10 cellular contexts compared by ENCODE assay signal in the genomic region with DNA sequence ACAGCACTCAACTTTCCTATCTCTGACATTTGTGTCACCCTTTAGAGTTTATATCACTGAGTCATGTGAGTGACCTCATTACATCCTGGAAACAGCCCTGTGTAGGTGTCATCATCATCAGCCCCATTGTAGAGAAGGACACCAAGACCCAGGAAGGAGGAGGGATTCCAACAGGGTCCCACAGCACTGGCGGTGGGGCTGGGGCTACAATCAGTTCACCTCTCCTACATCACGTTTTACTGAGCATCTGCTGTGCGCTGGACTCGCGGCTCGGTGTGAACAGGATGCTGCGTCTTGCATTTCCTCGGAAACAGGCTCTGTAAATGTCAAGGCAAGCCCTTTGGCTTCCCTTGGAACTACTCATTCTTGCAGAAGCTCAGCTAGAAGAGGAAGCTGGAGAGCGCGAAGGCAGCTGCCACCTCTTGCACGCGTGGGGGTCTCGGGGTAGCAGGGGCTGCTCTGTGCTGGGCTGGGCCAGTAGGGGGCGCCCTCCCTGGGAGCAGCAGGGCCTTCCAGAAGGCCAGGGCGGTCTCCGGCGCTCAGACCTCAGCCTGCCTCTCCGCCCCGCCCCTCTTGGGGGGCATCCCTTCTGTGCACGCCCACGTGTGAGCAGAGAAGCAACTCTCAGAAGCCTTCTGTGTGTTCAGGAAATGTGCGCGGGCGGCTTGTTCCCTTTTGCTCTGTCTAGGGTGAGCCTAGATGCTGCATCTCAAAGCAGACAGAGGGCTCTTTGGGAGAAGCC. TPM values are rescaled to one million over a fixed set of nuclear protein-coding genes. Genes with fewer than 3 reads are reported as not detected.
DNase-seq lines count a peak whose midpoint lies in the region; ATAC-seq and TF ChIP-seq lines count a peak whose summit lies in the region.
"Had no signal": no experiment of that assay in that cellular context is flagged by ENCODE, and none has a peak within 500 bp of the region (broad histone marks: within the 10 kb centered on the region; RNA-seq: fewer than 3 reads in every experiment).

No MANE protein-coding gene starts in this region.

- CTCF ChIA-PET in BJ (lab: Yijun Ruan, JAX) = interaction anchor here (0.9 kb wide), 1 partner anchor 526 kb away, joined by 3 read pairs; no protein-coding TSS in a partner anchor

- no peaks in the 10 kb centered on the region for H3K36me3 Mint-ChIP-seq in activated CD4-positive, alpha-beta T cell treated with anti-CD3 and anti-CD28 coated beads, Interleukin-2, amount 10 ng/mL, durations not matched to agents 24 days and 14 days (ENCODE audit: low read depth)

- peak; percentile 38 for TF ChIP-seq CTCF in BJ (IDR thresholded peaks at IDR 0.05; ENCODE audit: insufficient read depth, low read depth, low read length)
- TF ChIP-seq CTCF in spleen (IDR thresholded peaks at IDR 0.05 in 8 of 11, conservative IDR thresholded peaks at IDR 0.05 in 3 of 11) = peak in 7 of 11 experiments; percentile 17 to 62 (median 54)

- POLR2A ChIA-PET in BJ (lab: Charles Lee) = no interaction called here

- no peaks in the 10 kb centered on the region for H3K36me3 ChIP-seq in BJ (ENCODE audit: control insufficient read depth, insufficient read depth, low read length)
- H3K36me3 ChIP-seq in spleen = no peaks in the 10 kb centered on the region
- H3K36me3 ChIP-seq: HAP-1 had no signal

- 38 to 57% (median 40%) methylated on average over 12 to 24 of the region's 24 CpGs for WGBS in spleen, 5 donors

- H3K4me3 ChIP-seq in BJ (ENCODE audit: low read depth, low read length) = no peak overlapping the region
- H3K4me3 ChIP-seq in spleen = peak overlapping the region in 1 of 8 donors; percentile 38
- H3K4me3 ChIP-seq: HAP-1, mucosa of descending colon had no signal

- no peaks in the 10 kb centered on the region for H3K9me3 Mint-ChIP-seq in activated CD4-positive, alpha-beta T cell treated with anti-CD3 and anti-CD28 coated beads, Interleukin-2, amount 10 ng/mL, durations not matched to agents 24 days and 14 days

- peaks cover 31% of the 10 kb centered on the region for H3K4me1 Mint-ChIP-seq in activated CD4-positive, alpha-beta T cell treated with anti-CD3 and anti-CD28 coated beads, Interleukin-2, amount 10 ng/mL, durations not matched to agents 24 days and 14 days

- H3K27me3 Mint-ChIP-seq in activated CD4-positive, alpha-beta T cell treated with anti-CD3 and anti-CD28 coated beads, Interleukin-2, amount 10 ng/mL, durations not matched to agents 24 days and 14 days = no peaks in the 10 kb centered on the region

- peak overlapping the region; percentile 54 to 91 (median 83) for H3K27ac ChIP-seq in spleen

- intact Hi-C loops in activated CD4-positive, alpha-beta T cell treated with anti-CD3 and anti-CD28 coated beads, Interleukin-2, amount 10 ng/mL, durations not matched to agents 24 days and 14 days (cut with micrococcal nuclease) = loop anchor here (1.0 to 2.0 kb wide), 6 partner anchors 90 to 853 kb away; partner anchors contain the start of gene ZNF827
- intact Hi-C loops in spleen (cut with DNase I; ENCODE audit: low total_unique reads) = no loop called here

- ATAC-seq in GM19455 (IDR thresholded peaks at IDR 0.05; ENCODE audit: unreplicated experiment) (peak; percentile 78), HG03521 (IDR thresholded peaks at IDR 0.05; ENCODE audit: unreplicated experiment) (peak; percentile 84)

- TF ChIP-seq POLR2A in spleen (IDR thresholded peaks at IDR 0.05) = no peak

- no peaks in the 10 kb centered on the region for H3K9me3 ChIP-seq in spleen
- H3K9me3 ChIP-seq: HAP-1, mucosa of descending colon had no signal

- peaks cover 11 to 61% (median 32%) of the 10 kb centered on the region in 6 donors for H3K4me1 ChIP-seq in spleen

- peak overlapping the region; percentile 80 for H3K4me3 Mint-ChIP-seq in activated CD4-positive, alpha-beta T cell treated with anti-CD3 and anti-CD28 coated beads, Interleukin-2, amount 10 ng/mL, durations not matched to agents 24 days and 14 days

- H3K27me3 ChIP-seq in BJ (ENCODE audit: control insufficient read depth, insufficient read depth, low read length) = no peaks in the 10 kb centered on the region
- H3K27me3 ChIP-seq in spleen (replicated peaks in 1 of 7) = no peaks in the 10 kb centered on the region

- H3K27ac Mint-ChIP-seq in activated CD4-positive, alpha-beta T cell treated with anti-CD3 and anti-CD28 coated beads, Interleukin-2, amount 10 ng/mL, durations not matched to agents 24 days and 14 days = peak overlapping the region; percentile 91

- DNase-seq in BJ (ENCODE audit: low read depth) (no peak), spleen (peak; percentile 84), COLO829 (ENCODE audit: low spot score) (no peak), cerebellum (ENCODE audit: low spot score) (no peak)
- peak; percentile 80 for DNase-seq in activated CD4-positive, alpha-beta T cell treated with anti-CD3 and anti-CD28 coated beads, Interleukin-2, amount 10 ng/mL, durations not matched to agents 24 days and 14 days
- peak; percentile 26 for DNase-seq in effector CD8-positive, alpha-beta T cell (lab: John Stamatoyannopoulos, UW)

RNA-seq across cellular contexts. Expression of gene REELD1, which starts 29.0 kb away (rescaled TPM):
- polyA plus RNA-seq in BJ (2011; rRNA removed) = not detected in 2 replicates
- not detected in 2 replicates for polyA minus RNA-seq in BJ (2011; rRNA and poly(A)+ RNA removed)
- total RNA-seq in activated CD4-positive, alpha-beta T cell treated with anti-CD3 and anti-CD28 coated beads, Interleukin-2, amount 10 ng/mL, durations not matched to agents 24 days and 14 days = not detected in 2 replicates
- total RNA-seq in spleen = 1 to 10 TPM in 5 of 7 donors, under 1 TPM in 2; 0.47 to 2.9 (median 1.1) TPM
- 1 to 10 TPM; 1.1 to 3.7 (median 2.3) TPM for polyA plus RNA-seq in spleen
- total RNA-seq in cerebellum = not detected

Comparison
In these comparisons a context has a peak if more than half of its experiments do, and no peak if none do; other contexts are left out.
1. DNase-seq: peak in activated CD4-positive, alpha-beta T cell treated with anti-CD3 and anti-CD28 coated beads, Interleukin-2, amount 10 ng/mL, durations not matched to agents 24 days and 14 days (single experiment), effector CD8-positive, alpha-beta T cell (single experiment) and spleen (single experiment); none in BJ (single experiment), COLO829 (single experiment) and cerebellum (single experiment).